In genomic region chr3:163951397-163951987, GRCh38 we compare ENCODE assay signal across 12 cellular contexts.
DNase-seq lines count a peak whose midpoint lies in the region; ATAC-seq and TF ChIP-seq lines count a peak whose summit lies in the region.
"Had no signal": no experiment of that assay in that cellular context is flagged by ENCODE, and none has a peak within 500 bp of the region (broad histone marks: within the 10 kb centered on the region; RNA-seq: fewer than 3 reads in every experiment).

No MANE protein-coding gene starts in this region.

- DNase-seq in ELR (ENCODE audit: low read depth) (peak; percentile 52), WTC11 (ENCODE audit: low spot score) (no peak), mesothelial cell of epicardium (ENCODE audit: low spot score in 2 of 2, unreplicated experiment in 2 of 2) (no peak), COLO668 (lab: John Stamatoyannopoulos, UW; ENCODE audit: unreplicated experiment) (no peak), NCI-H187 (lab: John Stamatoyannopoulos, UW) (no peak), adrenal gland (no peak)
- DNase-seq: activated gamma-delta T cell treated with Interleukin-2 at 50 U/mL for 16 hours, NCI-H1436, T1000 had no signal

- H3K4me3 Mint-ChIP-seq in WTC11 (no peak overlapping the region), mesothelial cell of epicardium (no peak overlapping the region)

- H3K9me3 ChIP-seq in adrenal gland (replicated peaks in 1 of 3): no peaks in the 10 kb centered on the region

- H3K4me3 ChIP-seq in adrenal gland: no peak overlapping the region
- H3K4me3 ChIP-seq: skin epidermis had no signal

- H3K9me3 Mint-ChIP-seq in WTC11 (peaks cover 6% of the 10 kb centered on the region), mesothelial cell of epicardium (peaks cover 3% of the 10 kb centered on the region)

- no peaks in the 10 kb centered on the region for H3K36me3 Mint-ChIP-seq in WTC11
- no peaks in the 10 kb centered on the region for H3K36me3 Mint-ChIP-seq in mesothelial cell of epicardium

- no peaks in the 10 kb centered on the region for H3K27me3 ChIP-seq in adrenal gland

- H3K27me3 Mint-ChIP-seq in WTC11 (ENCODE audit: low read depth) (no peaks in the 10 kb centered on the region), mesothelial cell of epicardium (ENCODE audit: low read depth) (no peaks in the 10 kb centered on the region)

- CTCF ChIA-PET in WTC11 (lab: Charles Lee): no interaction called here

- no peaks in the 10 kb centered on the region for H3K36me3 ChIP-seq in adrenal gland (replicated peaks in 1 of 2)

- ATAC-seq in WTC11 (peak; percentile 38; the same call in 1 of the 2 replicates), GM18505 (IDR thresholded peaks at IDR 0.05; ENCODE audit: unreplicated experiment) (no peak)

- peak; percentile 74 for TF ChIP-seq CTCF in LNCAP (IDR thresholded peaks at IDR 0.05)
- TF ChIP-seq CTCF in WTC11 (IDR thresholded peaks at IDR 0.05): 0 out of 2 replicates have a peak, but pooled peaks have one; percentile 23
- TF ChIP-seq CTCF in mesothelial cell of epicardium (IDR thresholded peaks at IDR 0.05; ENCODE audit: unreplicated experiment): peak; percentile 53
- TF ChIP-seq CTCF in adrenal gland (IDR thresholded peaks at IDR 0.05): peak in 1 of 6 experiments; percentile 19

- H3K4me1 Mint-ChIP-seq in WTC11 (peaks cover 8% of the 10 kb centered on the region), mesothelial cell of epicardium (no peaks in the 10 kb centered on the region)

- H3K4me1 ChIP-seq in adrenal gland (replicated peaks in 1 of 2): no peaks in the 10 kb centered on the region

- TF ChIP-seq POLR2A in adrenal gland (IDR thresholded peaks at IDR 0.05): no peak
- no peak for TF ChIP-seq POLR2A in GM18505 (IDR thresholded peaks at IDR 0.05; ENCODE audit: borderline replicate concordance, extremely low read depth, insufficient read depth, insufficient read length)

- POLR2A ChIA-PET in WTC11 (lab: Charles Lee): no interaction called here

- H3K27ac Mint-ChIP-seq in WTC11 (no peak overlapping the region), mesothelial cell of epicardium (no peak overlapping the region)

- no peak overlapping the region for H3K27ac ChIP-seq in adrenal gland
- H3K27ac ChIP-seq: skin epidermis had no signal

- intact Hi-C loops in adrenal gland (cut with DNase I): no loop called here

- 14 to 29% (median 22%) methylated on average over 2 of the region's 2 CpGs for WGBS in adrenal gland, 4 donors

TF ChIP-seq in WTC11, 78 proteins besides CTCF, POLR2A, EP300 and RAD21 (continues in another document):
- TF ChIP-seq TEAD1 (CRISPR knock-in tag; IDR thresholded peaks at IDR 0.05) (no peak), USF2 (CRISPR knock-in tag; IDR thresholded peaks at IDR 0.05) (no peak), HMGA2 (CRISPR knock-in tag; IDR thresholded peaks at IDR 0.05) (no peak), PREB (CRISPR knock-in tag; IDR thresholded peaks at IDR 0.05; ENCODE audit: borderline replicate concordance) (no peak), ZNF232 (CRISPR knock-in tag; IDR thresholded peaks at IDR 0.05) (no peak), FOXP1 (CRISPR knock-in tag; IDR thresholded peaks at IDR 0.05; ENCODE audit: borderline replicate concordance) (no peak), ZNF121 (CRISPR knock-in tag; IDR thresholded peaks at IDR 0.05) (no peak), EMX1 (CRISPR knock-in tag; IDR thresholded peaks at IDR 0.05) (no peak), MXD4 (CRISPR knock-in tag; IDR thresholded peaks at IDR 0.05; ENCODE audit: borderline replicate concordance) (no peak), AR (CRISPR knock-in tag; IDR thresholded peaks at IDR 0.05) (no peak)
- TF ChIP-seq, protein P1, sequence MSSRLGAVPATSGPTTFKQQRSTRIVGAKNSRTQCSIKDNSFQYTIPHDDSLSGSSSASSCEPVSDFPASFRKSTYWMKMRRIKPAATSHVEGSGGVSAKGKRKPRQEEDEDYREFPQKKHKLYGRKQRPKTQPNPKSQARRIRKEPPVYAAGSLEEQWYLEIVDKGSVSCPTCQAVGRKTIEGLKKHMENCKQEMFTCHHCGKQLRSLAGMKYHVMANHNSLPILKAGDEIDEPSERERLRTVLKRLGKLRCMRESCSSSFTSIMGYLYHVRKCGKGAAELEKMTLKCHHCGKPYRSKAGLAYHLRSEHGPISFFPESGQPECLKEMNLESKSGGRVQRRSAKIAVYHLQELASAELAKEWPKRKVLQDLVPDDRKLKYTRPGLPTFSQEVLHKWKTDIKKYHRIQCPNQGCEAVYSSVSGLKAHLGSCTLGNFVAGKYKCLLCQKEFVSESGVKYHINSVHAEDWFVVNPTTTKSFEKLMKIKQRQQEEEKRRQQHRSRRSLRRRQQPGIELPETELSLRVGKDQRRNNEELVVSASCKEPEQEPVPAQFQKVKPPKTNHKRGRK (CRISPR knock-in tag; IDR thresholded peaks at IDR 0.05; ENCODE audit: borderline replicate concordance): no peak
- TF ChIP-seq, protein P2, sequence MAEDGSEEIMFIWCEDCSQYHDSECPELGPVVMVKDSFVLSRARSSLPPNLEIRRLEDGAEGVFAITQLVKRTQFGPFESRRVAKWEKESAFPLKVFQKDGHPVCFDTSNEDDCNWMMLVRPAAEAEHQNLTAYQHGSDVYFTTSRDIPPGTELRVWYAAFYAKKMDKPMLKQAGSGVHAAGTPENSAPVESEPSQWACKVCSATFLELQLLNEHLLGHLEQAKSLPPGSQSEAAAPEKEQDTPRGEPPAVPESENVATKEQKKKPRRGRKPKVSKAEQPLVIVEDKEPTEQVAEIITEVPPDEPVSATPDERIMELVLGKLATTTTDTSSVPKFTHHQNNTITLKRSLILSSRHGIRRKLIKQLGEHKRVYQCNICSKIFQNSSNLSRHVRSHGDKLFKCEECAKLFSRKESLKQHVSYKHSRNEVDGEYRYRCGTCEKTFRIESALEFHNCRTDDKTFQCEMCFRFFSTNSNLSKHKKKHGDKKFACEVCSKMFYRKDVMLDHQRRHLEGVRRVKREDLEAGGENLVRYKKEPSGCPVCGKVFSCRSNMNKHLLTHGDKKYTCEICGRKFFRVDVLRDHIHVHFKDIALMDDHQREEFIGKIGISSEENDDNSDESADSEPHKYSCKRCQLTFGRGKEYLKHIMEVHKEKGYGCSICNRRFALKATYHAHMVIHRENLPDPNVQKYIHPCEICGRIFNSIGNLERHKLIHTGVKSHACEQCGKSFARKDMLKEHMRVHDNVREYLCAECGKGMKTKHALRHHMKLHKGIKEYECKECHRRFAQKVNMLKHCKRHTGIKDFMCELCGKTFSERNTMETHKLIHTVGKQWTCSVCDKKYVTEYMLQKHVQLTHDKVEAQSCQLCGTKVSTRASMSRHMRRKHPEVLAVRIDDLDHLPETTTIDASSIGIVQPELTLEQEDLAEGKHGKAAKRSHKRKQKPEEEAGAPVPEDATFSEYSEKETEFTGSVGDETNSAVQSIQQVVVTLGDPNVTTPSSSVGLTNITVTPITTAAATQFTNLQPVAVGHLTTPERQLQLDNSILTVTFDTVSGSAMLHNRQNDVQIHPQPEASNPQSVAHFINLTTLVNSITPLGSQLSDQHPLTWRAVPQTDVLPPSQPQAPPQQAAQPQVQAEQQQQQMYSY (CRISPR knock-in tag; IDR thresholded peaks at IDR 0.05): no peak
- TF ChIP-seq, protein P3, sequence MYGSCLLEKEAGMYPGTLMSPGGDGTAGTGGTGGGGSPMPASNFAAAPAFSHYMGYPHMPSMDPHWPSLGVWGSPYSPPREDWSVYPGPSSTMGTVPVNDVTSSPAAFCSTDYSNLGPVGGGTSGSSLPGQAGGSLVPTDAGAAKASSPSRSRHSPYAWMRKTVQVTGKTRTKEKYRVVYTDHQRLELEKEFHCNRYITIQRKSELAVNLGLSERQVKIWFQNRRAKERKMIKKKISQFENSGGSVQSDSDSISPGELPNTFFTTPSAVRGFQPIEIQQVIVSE (CRISPR knock-in tag; IDR thresholded peaks at IDR 0.05; ENCODE audit: borderline replicate concordance): no peak
